ENCODE assay signal across 1 cellular context in the genomic region with DNA sequence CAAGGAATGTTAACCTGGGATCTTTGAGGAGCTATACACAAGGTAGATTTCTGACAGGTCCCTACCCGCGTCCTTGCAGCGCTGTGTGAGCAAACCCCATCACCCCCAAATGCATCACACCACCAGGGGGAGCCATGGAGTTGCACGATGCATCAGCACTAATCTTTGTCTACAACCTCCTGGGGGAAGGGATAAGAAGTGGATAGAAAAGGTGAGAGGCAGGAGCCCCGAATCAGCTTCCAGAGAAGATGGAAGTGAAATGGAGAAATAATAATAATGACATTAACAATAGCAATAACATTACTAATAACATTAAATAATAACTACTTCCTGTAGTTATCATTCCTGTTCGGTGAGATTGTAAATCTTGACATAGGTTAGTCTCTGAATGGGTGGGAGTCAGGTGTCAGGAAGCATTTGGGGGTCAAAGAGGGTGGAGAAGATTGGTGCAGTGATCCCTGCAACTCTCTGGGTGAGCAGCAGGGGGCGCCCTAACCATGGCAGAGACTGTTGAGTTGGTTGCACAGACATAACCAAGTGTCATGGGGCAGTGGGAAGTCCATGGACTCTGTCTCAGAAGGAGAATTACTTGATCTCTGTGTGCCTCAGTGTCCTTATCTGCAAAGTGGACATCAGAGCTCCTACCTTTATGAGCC.
TF ChIP-seq lines count a peak whose summit lies in the region.

No MANE protein-coding gene starts in this region.

TF ChIP-seq in H1, 55 proteins besides CTCF, POLR2A, EP300 and RAD21:
- no peak for TF ChIP-seq RFX5 (IDR thresholded peaks at IDR 0.05; ENCODE audit: borderline replicate concordance, low read depth, low read length)
- TF ChIP-seq YY1 (IDR thresholded peaks at IDR 0.05; ENCODE audit: low read depth, low read length): no peak
- no peak for TF ChIP-seq NRF1 (IDR thresholded peaks at IDR 0.05; ENCODE audit: low read depth, low read length)
- no peak for TF ChIP-seq CBX8 (IDR thresholded peaks at IDR 0.05; ENCODE audit: borderline replicate concordance, low read depth, low read length)
- TF ChIP-seq POLR2AphosphoS5 (IDR thresholded peaks at IDR 0.05; ENCODE audit: low read depth, low read length): no peak
- TF ChIP-seq BCL11A (IDR thresholded peaks at IDR 0.05; ENCODE audit: low read depth in 2 of 2, low read length in 2 of 2): no peak
- no peak for TF ChIP-seq EZH2 (IDR thresholded peaks at IDR 0.05; ENCODE audit: low read depth, low read length, severe bottlenecking)
- TF ChIP-seq SRF (IDR thresholded peaks at IDR 0.05; ENCODE audit: low read depth, low read length): no peak
- no peak for TF ChIP-seq RXRA (IDR thresholded peaks at IDR 0.05; ENCODE audit: insufficient read depth, low read depth, low read length)
- no peak for TF ChIP-seq SIX5 (IDR thresholded peaks at IDR 0.05; ENCODE audit: low read depth, low read length)
- TF ChIP-seq ASH2L (IDR thresholded peaks at IDR 0.05; ENCODE audit: low read length): no peak
- no peak for TF ChIP-seq TAF1 (IDR thresholded peaks at IDR 0.05; ENCODE audit: low read depth, low read length)
- TF ChIP-seq BRCA1 (IDR thresholded peaks at IDR 0.05; ENCODE audit: low read depth, low read length): no peak
- TF ChIP-seq, protein P1, sequence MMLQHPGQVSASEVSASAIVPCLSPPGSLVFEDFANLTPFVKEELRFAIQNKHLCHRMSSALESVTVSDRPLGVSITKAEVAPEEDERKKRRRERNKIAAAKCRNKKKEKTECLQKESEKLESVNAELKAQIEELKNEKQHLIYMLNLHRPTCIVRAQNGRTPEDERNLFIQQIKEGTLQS (IDR thresholded peaks at IDR 0.05; ENCODE audit: insufficient read depth, low read depth, low read length): no peak
- TF ChIP-seq, protein P2, sequence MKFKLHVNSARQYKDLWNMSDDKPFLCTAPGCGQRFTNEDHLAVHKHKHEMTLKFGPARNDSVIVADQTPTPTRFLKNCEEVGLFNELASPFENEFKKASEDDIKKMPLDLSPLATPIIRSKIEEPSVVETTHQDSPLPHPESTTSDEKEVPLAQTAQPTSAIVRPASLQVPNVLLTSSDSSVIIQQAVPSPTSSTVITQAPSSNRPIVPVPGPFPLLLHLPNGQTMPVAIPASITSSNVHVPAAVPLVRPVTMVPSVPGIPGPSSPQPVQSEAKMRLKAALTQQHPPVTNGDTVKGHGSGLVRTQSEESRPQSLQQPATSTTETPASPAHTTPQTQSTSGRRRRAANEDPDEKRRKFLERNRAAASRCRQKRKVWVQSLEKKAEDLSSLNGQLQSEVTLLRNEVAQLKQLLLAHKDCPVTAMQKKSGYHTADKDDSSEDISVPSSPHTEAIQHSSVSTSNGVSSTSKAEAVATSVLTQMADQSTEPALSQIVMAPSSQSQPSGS (IDR thresholded peaks at IDR 0.05; ENCODE audit: low read length): no peak
- TF ChIP-seq TBP (IDR thresholded peaks at IDR 0.05; ENCODE audit: low read depth, low read length): no peak
- TF ChIP-seq KDM1A (IDR thresholded peaks at IDR 0.05; ENCODE audit: borderline replicate concordance, low read length): no peak
- TF ChIP-seq SIRT6 (IDR thresholded peaks at IDR 0.05; ENCODE audit: low read length): no peak
- TF ChIP-seq HDAC6 (IDR thresholded peaks at IDR 0.05; ENCODE audit: low read depth, low read length): no peak
- 0 out of 2 replicates have a peak, but pooled peaks have one; percentile 16 for TF ChIP-seq SP1 (IDR thresholded peaks at IDR 0.05; ENCODE audit: low read depth, low read length)
- peak; percentile 84 for TF ChIP-seq MAFK (IDR thresholded peaks at IDR 0.05; ENCODE audit: low read depth, low read length)
- TF ChIP-seq KDM5A (IDR thresholded peaks at IDR 0.05; ENCODE audit: low read length): 0 out of 2 replicates have a peak, but pooled peaks have one; percentile 25
- TF ChIP-seq HDAC2 (IDR thresholded peaks at IDR 0.05; ENCODE audit: borderline replicate concordance in 1 of 2, low read depth in 2 of 2, low read length in 2 of 2): no peak
- TF ChIP-seq SP4 (IDR thresholded peaks at IDR 0.05; ENCODE audit: low read length): no peak
- TF ChIP-seq NANOG (IDR thresholded peaks at IDR 0.05; ENCODE audit: insufficient read depth, low read depth, low read length, poor library complexity, severe bottlenecking): no peak
- TF ChIP-seq, protein P3, sequence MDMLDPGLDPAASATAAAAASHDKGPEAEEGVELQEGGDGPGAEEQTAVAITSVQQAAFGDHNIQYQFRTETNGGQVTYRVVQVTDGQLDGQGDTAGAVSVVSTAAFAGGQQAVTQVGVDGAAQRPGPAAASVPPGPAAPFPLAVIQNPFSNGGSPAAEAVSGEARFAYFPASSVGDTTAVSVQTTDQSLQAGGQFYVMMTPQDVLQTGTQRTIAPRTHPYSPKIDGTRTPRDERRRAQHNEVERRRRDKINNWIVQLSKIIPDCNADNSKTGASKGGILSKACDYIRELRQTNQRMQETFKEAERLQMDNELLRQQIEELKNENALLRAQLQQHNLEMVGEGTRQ (IDR thresholded peaks at IDR 0.05; ENCODE audit: low read length): no peak
- no peak for TF ChIP-seq ZNF274 (IDR thresholded peaks at IDR 0.05; ENCODE audit: borderline replicate concordance, extremely low read depth, low read length)
- TF ChIP-seq CREB1 (IDR thresholded peaks at IDR 0.05): peak; percentile 64
- no peak for TF ChIP-seq GTF2F1 (IDR thresholded peaks at IDR 0.05; ENCODE audit: borderline replicate concordance, low read depth, low read length)
- TF ChIP-seq, protein P4, sequence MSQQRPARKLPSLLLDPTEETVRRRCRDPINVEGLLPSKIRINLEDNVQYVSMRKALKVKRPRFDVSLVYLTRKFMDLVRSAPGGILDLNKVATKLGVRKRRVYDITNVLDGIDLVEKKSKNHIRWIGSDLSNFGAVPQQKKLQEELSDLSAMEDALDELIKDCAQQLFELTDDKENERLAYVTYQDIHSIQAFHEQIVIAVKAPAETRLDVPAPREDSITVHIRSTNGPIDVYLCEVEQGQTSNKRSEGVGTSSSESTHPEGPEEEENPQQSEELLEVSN (IDR thresholded peaks at IDR 0.05): no peak
- TF ChIP-seq JUN (IDR thresholded peaks at IDR 0.05; ENCODE audit: low read depth, low read length): no peak
- TF ChIP-seq GABPA (IDR thresholded peaks at IDR 0.05; ENCODE audit: borderline replicate concordance, insufficient read depth, low read length): no peak
- no peak for TF ChIP-seq POU5F1 (IDR thresholded peaks at IDR 0.05; ENCODE audit: low read depth, low read length)
- TF ChIP-seq CHD2 (IDR thresholded peaks at IDR 0.05; ENCODE audit: low read length): no peak
- TF ChIP-seq SIN3A (conservative IDR thresholded peaks at IDR 0.05 in 1 of 2, IDR thresholded peaks at IDR 0.05 in 1 of 2; ENCODE audit: low read depth in 1 of 2, low read length in 2 of 2): peak in 1 of 2 experiments; percentile 48; a peak in 1 of 4 replicates
- no peak for TF ChIP-seq RNF2 (IDR thresholded peaks at IDR 0.05; ENCODE audit: borderline replicate concordance, low read depth, low read length, missing control alignments, poor library complexity, severe bottlenecking)
- no peak for TF ChIP-seq PHF8 (conservative IDR thresholded peaks at IDR 0.05; ENCODE audit: low read depth, low read length)
- peak; percentile 80 for TF ChIP-seq BACH1 (IDR thresholded peaks at IDR 0.05; ENCODE audit: low read length)
- no peak for TF ChIP-seq CHD1 (IDR thresholded peaks at IDR 0.05; ENCODE audit: low read depth, low read length)
- no peak for TF ChIP-seq KDM4A (IDR thresholded peaks at IDR 0.05; ENCODE audit: low read depth, low read length, severe bottlenecking)
- no peak for TF ChIP-seq CBX5 (IDR thresholded peaks at IDR 0.05; ENCODE audit: low read depth, low read length)
- no peak for TF ChIP-seq SUZ12 (IDR thresholded peaks at IDR 0.05; ENCODE audit: low read length)
- no peak for TF ChIP-seq JUND (IDR thresholded peaks at IDR 0.05; ENCODE audit: low read length)
- no peak for TF ChIP-seq TEAD4 (IDR thresholded peaks at IDR 0.05; ENCODE audit: low read depth, low read length)
- TF ChIP-seq SAP30 (IDR thresholded peaks at IDR 0.05; ENCODE audit: insufficient read depth, insufficient replicate concordance, low read length): no peak
- no peak for TF ChIP-seq TCF12 (IDR thresholded peaks at IDR 0.05; ENCODE audit: low read depth, low read length)
- TF ChIP-seq TAF7 (optimal IDR thresholded peaks at IDR 0.05; ENCODE audit: borderline replicate concordance, low read depth, low read length): no peak
- TF ChIP-seq, protein P5, sequence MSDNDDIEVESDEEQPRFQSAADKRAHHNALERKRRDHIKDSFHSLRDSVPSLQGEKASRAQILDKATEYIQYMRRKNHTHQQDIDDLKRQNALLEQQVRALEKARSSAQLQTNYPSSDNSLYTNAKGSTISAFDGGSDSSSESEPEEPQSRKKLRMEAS (IDR thresholded peaks at IDR 0.05): peak; percentile 62; the same call in 1 of the 2 replicates
- TF ChIP-seq CTBP2 (IDR thresholded peaks at IDR 0.05; ENCODE audit: borderline replicate concordance, insufficient read depth, insufficient read length, low read length): no peak
- no peak for TF ChIP-seq CEBPB (IDR thresholded peaks at IDR 0.05; ENCODE audit: low read depth, low read length)
- TF ChIP-seq RBBP5 (IDR thresholded peaks at IDR 0.05; ENCODE audit: borderline replicate concordance, low read depth, low read length): no peak
- TF ChIP-seq SP2 (IDR thresholded peaks at IDR 0.05; ENCODE audit: low read length): no peak
- TF ChIP-seq FOSL1 (IDR thresholded peaks at IDR 0.05; ENCODE audit: insufficient read depth, low read depth, low read length): no peak
